In genomic region chr5:143384865-143385657, GRCh38 we compare ENCODE assay signal across 16 cellular contexts.
"Had no signal": no experiment of that assay in that cellular context is flagged by ENCODE, and none has a peak within 500 bp of the region (broad histone marks: within the 10 kb centered on the region; RNA-seq: fewer than 3 reads in every experiment).

No MANE protein-coding gene starts in this region.

- H3K27me3 Mint-ChIP-seq: activated CD4-positive, alpha-beta memory T cell treated with anti-CD3 and anti-CD28 coated beads, Interleukin-2, amount 10 ng/mL, durations not matched to agents 7 days and 5 days; activated CD8-positive, alpha-beta memory T cell treated with anti-CD3 and anti-CD28 coated beads, Interleukin-2, amount 10 ng/mL, durations not matched to agents 7 days and 5 days; activated naive CD4-positive, alpha-beta T cell treated with anti-CD3 and anti-CD28 coated beads, Interleukin-2, amount 10 ng/mL, durations not matched to agents 7 days and 5 days; effector memory CD8-positive, alpha-beta T cell; stimulated activated naive CD8-positive, alpha-beta T cell treated with anti-CD3 and anti-CD28 coated beads, Interleukin-15, Interleukin-2, amounts not matched to agents 100 ng/mL and 50 ng/mL, for 24 hours had no signal

- DNase-seq: activated CD4-positive, alpha-beta memory T cell treated with anti-CD3 and anti-CD28 coated beads, Interleukin-2, amount 10 ng/mL, durations not matched to agents 7 days and 5 days; activated CD4-positive, alpha-beta T cell treated with anti-CD3 and anti-CD28 coated beads for 48 hours; activated CD8-positive, alpha-beta memory T cell treated with anti-CD3 and anti-CD28 coated beads, Interleukin-2, amount 10 ng/mL, durations not matched to agents 7 days and 5 days; activated naive CD4-positive, alpha-beta T cell treated with anti-CD3 and anti-CD28 coated beads, Interleukin-2, amount 10 ng/mL, durations not matched to agents 7 days and 5 days; adrenal gland; effector memory CD8-positive, alpha-beta T cell; foreskin keratinocyte; hypothalamus; retina; stimulated activated CD8-positive, alpha-beta memory T cell treated with anti-CD3 and anti-CD28 coated beads, Interleukin-4, amount 100 ng/mL, for 48 hours; transverse colon had no signal

- H3K4me3 ChIP-seq: adrenal gland, transverse colon, vagina had no signal

- H3K36me3 ChIP-seq: adrenal gland, transverse colon, vagina had no signal

- ATAC-seq: activated CD8-positive, alpha-beta memory T cell treated with anti-CD3 and anti-CD28 coated beads, Interleukin-2, amount 10 ng/mL, durations not matched to agents 7 days and 5 days; effector memory CD8-positive, alpha-beta T cell; foreskin keratinocyte; WTC11 had no signal

- H3K27me3 ChIP-seq: adrenal gland, foreskin keratinocyte, transverse colon, vagina had no signal

- H3K27ac ChIP-seq: adrenal gland, foreskin keratinocyte, transverse colon, vagina had no signal

- H3K4me3 Mint-ChIP-seq: activated CD4-positive, alpha-beta memory T cell treated with anti-CD3 and anti-CD28 coated beads, Interleukin-2, amount 10 ng/mL, durations not matched to agents 7 days and 5 days; activated CD8-positive, alpha-beta memory T cell treated with anti-CD3 and anti-CD28 coated beads, Interleukin-2, amount 10 ng/mL, durations not matched to agents 7 days and 5 days; activated naive CD4-positive, alpha-beta T cell treated with anti-CD3 and anti-CD28 coated beads, Interleukin-2, amount 10 ng/mL, durations not matched to agents 7 days and 5 days; mesothelial cell of epicardium; T-helper 2 cell treated with Interferon-gamma antibody and Interleukin-4, amounts not matched to agents 5 μg/mL and 100 μg/mL, for 36 hours; WTC11 had no signal

- H3K27ac Mint-ChIP-seq: activated CD4-positive, alpha-beta memory T cell treated with anti-CD3 and anti-CD28 coated beads, Interleukin-2, amount 10 ng/mL, durations not matched to agents 7 days and 5 days; activated CD8-positive, alpha-beta memory T cell treated with anti-CD3 and anti-CD28 coated beads, Interleukin-2, amount 10 ng/mL, durations not matched to agents 7 days and 5 days; activated naive CD4-positive, alpha-beta T cell treated with anti-CD3 and anti-CD28 coated beads, Interleukin-2, amount 10 ng/mL, durations not matched to agents 7 days and 5 days; mesothelial cell of epicardium; stimulated activated naive CD8-positive, alpha-beta T cell treated with anti-CD3 and anti-CD28 coated beads, Interleukin-15, Interleukin-2, amounts not matched to agents 100 ng/mL and 50 ng/mL, for 24 hours; T-helper 2 cell treated with Interferon-gamma antibody and Interleukin-4, amounts not matched to agents 5 μg/mL and 100 μg/mL, for 36 hours; WTC11 had no signal

- H3K4me1 ChIP-seq: foreskin keratinocyte had no signal
